23 cellular contexts compared by ENCODE assay signal in genomic region chr15:71375934-71376333, GRCh38.
"Had no signal": no experiment of that assay in that cellular context is flagged by ENCODE, and none has a peak within 500 bp of the region (broad histone marks: within the 10 kb centered on the region; RNA-seq: fewer than 3 reads in every experiment).

No MANE protein-coding gene starts in this region.

- H3K4me1 ChIP-seq: prostate gland, testis had no signal

- DNase-seq: activated B cell treated with CpG ODN at 0.5 μM for 24 hours; activated CD4-positive, alpha-beta memory T cell treated with anti-CD3 and anti-CD28 coated beads for 36 hours; activated CD4-positive, alpha-beta T cell treated with anti-CD3 and anti-CD28 coated beads for 4 hours; activated effector memory CD4-positive, alpha-beta T cell treated with Interleukin-2 at 50 U/mL for 16 hours; activated naive CD4-positive, alpha-beta T cell treated with anti-CD3 and anti-CD28 coated beads, Interleukin-2, amount 10 ng/mL, durations not matched to agents 7 days and 5 days; activated T-cell treated with anti-CD3 and anti-CD28 coated beads, Interleukin-2, amount 50 U/mL, for 72 hours; anterior cingulate cortex; caudate nucleus; dermis blood vessel endothelial cell; effector CD8-positive, alpha-beta T cell; foreskin melanocyte; left lung; midbrain; natural killer cell; ovary; stimulated activated CD4-positive, alpha-beta T cell treated with anti-CD3 and anti-CD28 coated beads, Interleukin-2, amount 100 ng/mL, for 48 hours; stimulated activated naive CD4-positive, alpha-beta T cell; SW 1271; T-helper 17 cell; testis; trophoblast cell had no signal

- H3K4me3 ChIP-seq: esophagus muscularis mucosa, left lung, ovary, prostate gland, testis had no signal

- H3K36me3 ChIP-seq: esophagus muscularis mucosa, left lung, ovary, prostate gland had no signal

- H3K9me3 ChIP-seq: esophagus muscularis mucosa, left lung, ovary, prostate gland, testis had no signal

- H3K27ac ChIP-seq: esophagus muscularis mucosa, ovary, prostate gland, testis had no signal

- ATAC-seq: activated T-cell treated with anti-CD3 and anti-CD28 coated beads, Interleukin-2, amount 50 U/mL, for 72 hours; left lung; natural killer cell; T-helper 17 cell had no signal

- H3K27me3 ChIP-seq: esophagus muscularis mucosa, left lung, ovary, testis had no signal
